ENCODE assay signal across 8 cellular contexts in the genomic region with DNA sequence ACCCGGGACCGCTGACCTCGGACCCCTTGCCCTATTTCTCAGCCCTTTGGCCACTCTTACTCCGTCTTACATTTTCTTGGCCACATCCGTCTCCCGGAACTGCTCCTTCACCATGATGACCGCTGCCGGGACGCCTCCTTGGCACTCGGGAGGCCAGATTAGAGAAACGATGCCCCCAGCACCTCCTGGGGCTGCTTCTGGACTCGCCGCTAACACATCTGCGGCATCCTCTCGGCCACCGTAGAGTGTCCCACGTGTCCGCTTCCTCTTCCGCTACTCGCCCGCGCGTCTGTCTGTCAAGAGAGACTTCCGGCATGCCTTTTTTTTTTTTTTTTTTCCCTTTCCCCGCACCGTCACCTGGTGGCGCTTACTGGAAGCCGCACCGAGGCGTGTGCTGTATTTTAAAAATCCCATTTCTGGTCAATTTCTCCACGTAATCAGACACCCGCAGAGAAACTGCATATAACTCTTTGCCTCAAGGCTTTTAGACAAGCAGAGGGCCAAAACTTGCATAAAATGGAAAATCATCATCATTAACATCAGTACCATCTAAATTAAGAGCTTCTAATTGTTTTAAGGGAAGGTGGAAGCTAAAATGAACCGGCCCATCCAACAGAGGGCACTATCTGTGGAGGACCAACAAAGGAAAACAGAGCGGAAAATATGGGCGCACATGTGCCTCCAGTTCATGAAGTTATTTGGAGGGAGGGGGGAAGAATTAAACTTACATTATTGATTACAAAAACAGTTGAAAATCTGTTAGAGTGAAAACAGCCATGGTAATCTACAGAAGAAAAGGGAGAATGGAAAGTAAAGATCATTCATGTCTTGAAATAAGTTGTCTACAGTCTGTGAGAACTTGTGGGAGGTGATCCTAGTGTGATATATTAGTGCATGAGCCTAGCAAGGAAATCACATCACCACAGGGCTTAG. TPM values are rescaled to one million over a fixed set of nuclear protein-coding genes. Genes with fewer than 3 reads are reported as not detected.
DNase-seq lines count a peak whose midpoint lies in the region; ATAC-seq and TF ChIP-seq lines count a peak whose summit lies in the region.

A gene (minus strand): TSS at position 222 of the 933 bp plus-strand sequence. CDS start 108 bp downstream, at position 114.

- peak; percentile 72 for TF ChIP-seq CTCF in GM13976 (IDR thresholded peaks at IDR 0.05; ENCODE audit: borderline replicate concordance, control extremely low read depth, extremely low read depth, insufficient read depth, missing control alignments)
- peak; percentile 69 to 81 for TF ChIP-seq CTCF in right atrium auricular region (IDR thresholded peaks at IDR 0.05)
- peak; percentile 58 to 85 (median 77) for TF ChIP-seq CTCF in uterus (IDR thresholded peaks at IDR 0.05)

- no peaks in the 10 kb centered on the region for H3K27me3 Mint-ChIP-seq in T-helper 1 cell treated with Interleukin-12 subunit alpha and Interleukin-12 subunit beta and Interleukin-4 antibody, amounts not matched to agents 30 μg/mL and 1 μg/mL, for 36 hours (ENCODE audit: low read depth)

- DNase-seq in GM13976 (ENCODE audit: low spot score) (peak; percentile 93), NCI-H146 treated with DMSO at 0.1 percent for 48 hours (lab: John Stamatoyannopoulos, UW; ENCODE audit: unreplicated experiment) (peak; percentile 89), right atrium auricular region (ENCODE audit: low spot score) (peak; percentile 96), pulmonary artery endothelial cell (ENCODE audit: low read depth, low spot score) (peak; percentile 96), uterus (peak; percentile 95 to 97)

- intact Hi-C loops in uterus (cut with DNase I; ENCODE audit: low total_unique reads): loop anchor here (5.0 kb wide), 1 partner anchor 182 kb away; no protein-coding TSS in a partner anchor

- H3K4me1 ChIP-seq in right atrium auricular region: peaks cover 0 to 24% of the 10 kb centered on the region in 2 donors
- peaks cover 2 to 7% of the 10 kb centered on the region in 2 donors for H3K4me1 ChIP-seq in uterus

- TF ChIP-seq POLR2A in uterus (IDR thresholded peaks at IDR 0.05): peak in 1 of 2 donors; percentile 32

- H3K4me3 ChIP-seq in right atrium auricular region (peak within 1 kb of the TSS; percentile 95 to 99), uterus (peak within 1 kb of the TSS; percentile 79 to 95)

- peaks cover 15% of the 10 kb centered on the region for H3K36me3 ChIP-seq in right atrium auricular region
- H3K36me3 ChIP-seq in uterus: no peaks in the 10 kb centered on the region

- H3K36me3 Mint-ChIP-seq in T-helper 1 cell treated with Interleukin-12 subunit alpha and Interleukin-12 subunit beta and Interleukin-4 antibody, amounts not matched to agents 30 μg/mL and 1 μg/mL, for 36 hours (ENCODE audit: low read depth): peaks cover 23% of the 10 kb centered on the region

- peak within 1 kb of the TSS; percentile 93 for H3K27ac Mint-ChIP-seq in T-helper 1 cell treated with Interleukin-12 subunit alpha and Interleukin-12 subunit beta and Interleukin-4 antibody, amounts not matched to agents 30 μg/mL and 1 μg/mL, for 36 hours

- in situ Hi-C loops in GM13976 (cut with MboI; ENCODE audit: low sequenced_read_pairs, unreplicated experiment): no loop called here

- H3K27me3 ChIP-seq in right atrium auricular region: no peaks in the 10 kb centered on the region
- H3K27me3 ChIP-seq in uterus: no peaks in the 10 kb centered on the region

- H3K9me3 ChIP-seq in right atrium auricular region: no peaks in the 10 kb centered on the region
- H3K9me3 ChIP-seq in uterus: no peaks in the 10 kb centered on the region

- peaks cover 25% of the 10 kb centered on the region for H3K4me1 Mint-ChIP-seq in T-helper 1 cell treated with Interleukin-12 subunit alpha and Interleukin-12 subunit beta and Interleukin-4 antibody, amounts not matched to agents 30 μg/mL and 1 μg/mL, for 36 hours (ENCODE audit: low read depth)

- peak; percentile 47 for ATAC-seq in HG02870 (IDR thresholded peaks at IDR 0.05; ENCODE audit: unreplicated experiment)

- peak within 1 kb of the TSS; percentile 85 for H3K27ac ChIP-seq in angular gyrus (ENCODE audit: low read depth, low read length)
- peak within 1 kb of the TSS; percentile 79 to 83 for H3K27ac ChIP-seq in right atrium auricular region
- H3K27ac ChIP-seq in uterus: peak within 1 kb of the TSS; percentile 74 to 88

- peak within 1 kb of the TSS; percentile 98 for H3K4me3 Mint-ChIP-seq in T-helper 1 cell treated with Interleukin-12 subunit alpha and Interleukin-12 subunit beta and Interleukin-4 antibody, amounts not matched to agents 30 μg/mL and 1 μg/mL, for 36 hours

- H3K9me3 Mint-ChIP-seq in T-helper 1 cell treated with Interleukin-12 subunit alpha and Interleukin-12 subunit beta and Interleukin-4 antibody, amounts not matched to agents 30 μg/mL and 1 μg/mL, for 36 hours: peaks cover 3% of the 10 kb centered on the region

RNA-seq across cellular contexts. Expression of the gene that starts here (rescaled TPM):
- total RNA-seq in right atrium auricular region: 1 to 10 TPM; 6.9 to 8.2 TPM
- 18.4 and 26.3 TPM in 2 replicates for total RNA-seq in pulmonary artery endothelial cell
- total RNA-seq in uterus: 10 to 100 TPM in 2 of 4 donors, 1 to 10 TPM in 2; 10.0 to 19.4 (median 14.6) TPM

Comparison
In these comparisons a context has a peak if more than half of its experiments do, and no peak if none do; other contexts are left out.
1. Peak in every context shown above with its lines: DNase-seq, ATAC-seq, H3K4me3 ChIP-seq and H3K27ac ChIP-seq.